1 cellular context compared by ENCODE assay signal in the genomic region with DNA sequence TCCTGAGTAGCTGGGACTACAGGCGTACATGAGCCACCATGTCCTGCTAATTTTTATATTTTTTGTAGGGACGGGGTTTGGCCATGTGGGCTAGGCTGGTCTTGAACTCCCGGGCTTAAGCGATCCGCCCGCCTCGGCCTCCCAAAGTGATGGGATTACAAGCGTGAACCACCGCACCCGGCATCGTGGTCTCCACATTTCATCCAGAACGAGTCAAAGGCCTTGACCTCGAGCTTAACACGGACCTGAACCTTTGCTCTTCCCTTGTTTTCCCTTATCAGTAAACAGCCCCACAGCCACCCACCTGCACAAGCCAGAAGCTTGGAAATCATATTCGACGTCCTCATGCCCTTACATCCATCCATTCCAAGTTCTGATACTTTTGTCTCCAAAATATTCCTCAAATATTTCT.
TF ChIP-seq lines count a peak whose summit lies in the region.

No MANE protein-coding gene starts in this region.

TF ChIP-seq in HepG2, 621 proteins besides CTCF, POLR2A, EP300 and RAD21 (continued from another document and continues in another):
- TF ChIP-seq, protein P1, sequence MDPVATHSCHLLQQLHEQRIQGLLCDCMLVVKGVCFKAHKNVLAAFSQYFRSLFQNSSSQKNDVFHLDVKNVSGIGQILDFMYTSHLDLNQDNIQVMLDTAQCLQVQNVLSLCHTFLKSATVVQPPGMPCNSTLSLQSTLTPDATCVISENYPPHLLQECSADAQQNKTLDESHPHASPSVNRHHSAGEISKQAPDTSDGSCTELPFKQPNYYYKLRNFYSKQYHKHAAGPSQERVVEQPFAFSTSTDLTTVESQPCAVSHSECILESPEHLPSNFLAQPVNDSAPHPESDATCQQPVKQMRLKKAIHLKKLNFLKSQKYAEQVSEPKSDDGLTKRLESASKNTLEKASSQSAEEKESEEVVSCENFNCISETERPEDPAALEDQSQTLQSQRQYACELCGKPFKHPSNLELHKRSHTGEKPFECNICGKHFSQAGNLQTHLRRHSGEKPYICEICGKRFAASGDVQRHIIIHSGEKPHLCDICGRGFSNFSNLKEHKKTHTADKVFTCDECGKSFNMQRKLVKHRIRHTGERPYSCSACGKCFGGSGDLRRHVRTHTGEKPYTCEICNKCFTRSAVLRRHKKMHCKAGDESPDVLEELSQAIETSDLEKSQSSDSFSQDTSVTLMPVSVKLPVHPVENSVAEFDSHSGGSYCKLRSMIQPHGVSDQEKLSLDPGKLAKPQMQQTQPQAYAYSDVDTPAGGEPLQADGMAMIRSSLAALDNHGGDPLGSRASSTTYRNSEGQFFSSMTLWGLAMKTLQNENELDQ (CRISPR knock-in tag; IDR thresholded peaks at IDR 0.05; ENCODE audit: borderline replicate concordance): peak; percentile 63; the same call in 1 of the 2 replicates
- TF ChIP-seq ZNF563 (CRISPR knock-in tag; IDR thresholded peaks at IDR 0.05) (peak; percentile 95), THYN1 (CRISPR knock-in tag; IDR thresholded peaks at IDR 0.05; ENCODE audit: borderline replicate concordance, low read depth) (no peak), SOX6 (IDR thresholded peaks at IDR 0.05) (no peak), SOX6 (CRISPR knock-in tag; IDR thresholded peaks at IDR 0.05) (peak; percentile 95), ZFY (CRISPR knock-in tag; IDR thresholded peaks at IDR 0.05) (no peak; the same call in 1 of the 2 replicates), NR2F1 (CRISPR knock-in tag; IDR thresholded peaks at IDR 0.05) (peak; percentile 92 to 97), NR3C1 (CRISPR knock-in tag; IDR thresholded peaks at IDR 0.05) (no peak), ZNF136 (CRISPR knock-in tag; IDR thresholded peaks at IDR 0.05; ENCODE audit: low read depth) (no peak), ZNF354B (CRISPR knock-in tag; IDR thresholded peaks at IDR 0.05) (no peak), ZNF18 (CRISPR knock-in tag; IDR thresholded peaks at IDR 0.05; ENCODE audit: insufficient replicate concordance) (peak; percentile 94), TBP (CRISPR knock-in tag; IDR thresholded peaks at IDR 0.05) (no peak), CHCHD3 (CRISPR knock-in tag; IDR thresholded peaks at IDR 0.05) (no peak), ZNF343 (CRISPR knock-in tag; IDR thresholded peaks at IDR 0.05) (no peak), IKZF4 (CRISPR knock-in tag; IDR thresholded peaks at IDR 0.05; ENCODE audit: borderline replicate concordance, low read depth, not compliant biosample characterization) (peak; percentile 90), ZNF280B (CRISPR knock-in tag; IDR thresholded peaks at IDR 0.05; ENCODE audit: borderline replicate concordance) (peak; percentile 79; the same call in 1 of the 2 replicates), ZNF781 (CRISPR knock-in tag; IDR thresholded peaks at IDR 0.05; ENCODE audit: borderline replicate concordance, not compliant biosample characterization) (peak; percentile 40), FOXM1 (CRISPR knock-in tag; IDR thresholded peaks at IDR 0.05) (no peak), MYC (CRISPR knock-in tag; IDR thresholded peaks at IDR 0.05; ENCODE audit: borderline replicate concordance) (peak; percentile 89), PRMT3 (CRISPR knock-in tag; IDR thresholded peaks at IDR 0.05; ENCODE audit: borderline replicate concordance, low read depth) (no peak; the same call in 1 of the 2 replicates), ARID4A (CRISPR knock-in tag; IDR thresholded peaks at IDR 0.05; ENCODE audit: borderline replicate concordance) (peak; percentile 41; the same call in 1 of the 2 replicates), GABPB1 (CRISPR knock-in tag; IDR thresholded peaks at IDR 0.05) (peak; percentile 61), CC2D1A (CRISPR knock-in tag; IDR thresholded peaks at IDR 0.05) (no peak), ZNF609 (CRISPR knock-in tag; IDR thresholded peaks at IDR 0.05; ENCODE audit: borderline replicate concordance) (peak; percentile 65), FIP1L1 (IDR thresholded peaks at IDR 0.05; ENCODE audit: borderline replicate concordance, insufficient read depth, low read depth, low read length) (no peak), SKI (IDR thresholded peaks at IDR 0.05; ENCODE audit: partially characterized antibody) (peak; percentile 36), E2F1 (CRISPR knock-in tag; IDR thresholded peaks at IDR 0.05) (no peak), THRA (CRISPR knock-in tag; IDR thresholded peaks at IDR 0.05; ENCODE audit: borderline replicate concordance) (peak; percentile 86; the same call in 1 of the 2 replicates), CBX5 (CRISPR knock-in tag; IDR thresholded peaks at IDR 0.05; ENCODE audit: borderline replicate concordance) (peak; percentile 72; the same call in 1 of the 2 replicates), YY1 (IDR thresholded peaks at IDR 0.05; ENCODE audit: insufficient read depth, insufficient replicate concordance, low read depth, low read length) (peak; percentile 26)
- TF ChIP-seq, protein P2, sequence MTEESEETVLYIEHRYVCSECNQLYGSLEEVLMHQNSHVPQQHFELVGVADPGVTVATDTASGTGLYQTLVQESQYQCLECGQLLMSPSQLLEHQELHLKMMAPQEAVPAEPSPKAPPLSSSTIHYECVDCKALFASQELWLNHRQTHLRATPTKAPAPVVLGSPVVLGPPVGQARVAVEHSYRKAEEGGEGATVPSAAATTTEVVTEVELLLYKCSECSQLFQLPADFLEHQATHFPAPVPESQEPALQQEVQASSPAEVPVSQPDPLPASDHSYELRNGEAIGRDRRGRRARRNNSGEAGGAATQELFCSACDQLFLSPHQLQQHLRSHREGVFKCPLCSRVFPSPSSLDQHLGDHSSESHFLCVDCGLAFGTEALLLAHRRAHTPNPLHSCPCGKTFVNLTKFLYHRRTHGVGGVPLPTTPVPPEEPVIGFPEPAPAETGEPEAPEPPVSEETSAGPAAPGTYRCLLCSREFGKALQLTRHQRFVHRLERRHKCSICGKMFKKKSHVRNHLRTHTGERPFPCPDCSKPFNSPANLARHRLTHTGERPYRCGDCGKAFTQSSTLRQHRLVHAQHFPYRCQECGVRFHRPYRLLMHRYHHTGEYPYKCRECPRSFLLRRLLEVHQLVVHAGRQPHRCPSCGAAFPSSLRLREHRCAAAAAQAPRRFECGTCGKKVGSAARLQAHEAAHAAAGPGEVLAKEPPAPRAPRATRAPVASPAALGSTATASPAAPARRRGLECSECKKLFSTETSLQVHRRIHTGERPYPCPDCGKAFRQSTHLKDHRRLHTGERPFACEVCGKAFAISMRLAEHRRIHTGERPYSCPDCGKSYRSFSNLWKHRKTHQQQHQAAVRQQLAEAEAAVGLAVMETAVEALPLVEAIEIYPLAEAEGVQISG (CRISPR knock-in tag; IDR thresholded peaks at IDR 0.05): peak; percentile 80
- TF ChIP-seq, protein P3, sequence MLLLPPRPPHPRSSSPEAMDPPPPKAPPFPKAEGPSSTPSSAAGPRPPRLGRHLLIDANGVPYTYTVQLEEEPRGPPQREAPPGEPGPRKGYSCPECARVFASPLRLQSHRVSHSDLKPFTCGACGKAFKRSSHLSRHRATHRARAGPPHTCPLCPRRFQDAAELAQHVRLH (CRISPR knock-in tag; IDR thresholded peaks at IDR 0.05; ENCODE audit: borderline replicate concordance, low read depth): 0 out of 2 replicates have a peak, but pooled peaks have one; percentile 51
- TF ChIP-seq, protein P4, sequence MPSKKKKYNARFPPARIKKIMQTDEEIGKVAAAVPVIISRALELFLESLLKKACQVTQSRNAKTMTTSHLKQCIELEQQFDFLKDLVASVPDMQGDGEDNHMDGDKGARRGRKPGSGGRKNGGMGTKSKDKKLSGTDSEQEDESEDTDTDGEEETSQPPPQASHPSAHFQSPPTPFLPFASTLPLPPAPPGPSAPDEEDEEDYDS (CRISPR knock-in tag; IDR thresholded peaks at IDR 0.05): peak; percentile 60
